Comparison of ENCODE assay signal across 13 cellular contexts in the genomic region with DNA sequence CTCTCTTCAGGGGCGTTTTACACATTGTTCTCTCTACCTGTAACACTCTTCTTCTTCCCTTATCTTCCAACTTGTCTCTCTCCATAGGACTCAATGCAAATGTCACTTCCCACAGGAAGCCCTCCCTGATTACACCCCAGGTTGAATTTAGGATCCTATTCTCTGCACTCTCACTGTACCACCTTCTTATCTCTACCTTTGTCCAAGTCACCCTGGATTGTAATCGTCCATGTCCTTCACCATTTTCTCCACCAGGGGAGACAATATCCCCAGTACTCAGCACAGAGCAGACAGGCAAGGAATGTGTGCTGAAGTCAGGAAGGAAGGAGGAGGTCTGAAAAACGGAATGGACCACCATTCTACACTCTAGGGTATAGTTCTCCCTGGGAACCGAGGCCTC. TPM values are rescaled to one million over a fixed set of nuclear protein-coding genes. Genes with fewer than 3 reads are reported as not detected.
DNase-seq lines count a peak whose midpoint lies in the region; ATAC-seq and TF ChIP-seq lines count a peak whose summit lies in the region.
"Had no signal": no experiment of that assay in that cellular context is flagged by ENCODE, and none has a peak within 500 bp of the region (broad histone marks: within the 10 kb centered on the region; RNA-seq: fewer than 3 reads in every experiment).

No MANE protein-coding gene starts in this region.

- TF ChIP-seq CTCF in C4-2B (conservative IDR thresholded peaks at IDR 0.05) (peak; percentile 63), VCaP (conservative IDR thresholded peaks at IDR 0.05) (peak; percentile 56)

- intact Hi-C loops in activated naive CD4-positive, alpha-beta T cell treated with anti-CD3 and anti-CD28 coated beads for 36 hours (cut with micrococcal nuclease): no loop called here

- H3K27me3 Mint-ChIP-seq in activated naive CD4-positive, alpha-beta T cell treated with anti-CD3 and anti-CD28 coated beads for 36 hours (ENCODE audit: low read depth): peaks cover 2% of the 10 kb centered on the region

- CTCF ChIA-PET in HEK293T (lab: Yijun Ruan, JAX): no interaction called here
- CTCF ChIA-PET in activated naive CD4-positive, alpha-beta T cell treated with anti-CD3 and anti-CD28 coated beads for 36 hours (lab: Charles Lee): interaction anchor here (0.9 kb wide), 1 partner anchor 23 kb away, joined by 3 read pairs; no protein-coding TSS in a partner anchor

- no peak overlapping the region for H3K27ac ChIP-seq in C4-2B
- no peak overlapping the region for H3K27ac ChIP-seq in VCaP
- H3K27ac ChIP-seq: ascending aorta, vagina had no signal

- peak; percentile 33 for DNase-seq in HEK293T (ENCODE audit: extremely low spot score)
- DNase-seq in islet precursor cell: peak; percentile 73
- no peak for DNase-seq in activated naive CD4-positive, alpha-beta T cell treated with anti-CD3 and anti-CD28 coated beads for 36 hours
- DNase-seq: NCI-H1436; stimulated activated CD4-positive, alpha-beta T cell treated with anti-CD3 and anti-CD28 coated beads, Interleukin-2, amount 100 ng/mL, for 24 hours had no signal

- POLR2A ChIA-PET in HEK293T (lab: Yijun Ruan, JAX): no interaction called here

- H3K27ac Mint-ChIP-seq in activated naive CD4-positive, alpha-beta T cell treated with anti-CD3 and anti-CD28 coated beads for 36 hours: no peak overlapping the region

- H3K4me1 Mint-ChIP-seq in activated naive CD4-positive, alpha-beta T cell treated with anti-CD3 and anti-CD28 coated beads for 36 hours (ENCODE audit: low read depth): no peaks in the 10 kb centered on the region

- no peaks in the 10 kb centered on the region for H3K36me3 Mint-ChIP-seq in activated naive CD4-positive, alpha-beta T cell treated with anti-CD3 and anti-CD28 coated beads for 36 hours (ENCODE audit: low read depth)

- peaks cover 2% of the 10 kb centered on the region for H3K9me3 Mint-ChIP-seq in activated naive CD4-positive, alpha-beta T cell treated with anti-CD3 and anti-CD28 coated beads for 36 hours

- no peak for ATAC-seq in GM21619 (IDR thresholded peaks at IDR 0.05; ENCODE audit: unreplicated experiment)
- no peak for ATAC-seq in HG03342 (IDR thresholded peaks at IDR 0.05; ENCODE audit: unreplicated experiment)
- no peak for ATAC-seq in GM18870 (IDR thresholded peaks at IDR 0.05; ENCODE audit: unreplicated experiment)

- H3K4me3 Mint-ChIP-seq in activated naive CD4-positive, alpha-beta T cell treated with anti-CD3 and anti-CD28 coated beads for 36 hours: no peak overlapping the region

TF ChIP-seq in HEK293T, 16 proteins besides CTCF, POLR2A, EP300 and RAD21:
- no peak for TF ChIP-seq SP1 (IDR thresholded peaks at IDR 0.05)
- TF ChIP-seq HDGF (IDR thresholded peaks at IDR 0.05; ENCODE audit: borderline replicate concordance): no peak
- TF ChIP-seq, protein P1, sequence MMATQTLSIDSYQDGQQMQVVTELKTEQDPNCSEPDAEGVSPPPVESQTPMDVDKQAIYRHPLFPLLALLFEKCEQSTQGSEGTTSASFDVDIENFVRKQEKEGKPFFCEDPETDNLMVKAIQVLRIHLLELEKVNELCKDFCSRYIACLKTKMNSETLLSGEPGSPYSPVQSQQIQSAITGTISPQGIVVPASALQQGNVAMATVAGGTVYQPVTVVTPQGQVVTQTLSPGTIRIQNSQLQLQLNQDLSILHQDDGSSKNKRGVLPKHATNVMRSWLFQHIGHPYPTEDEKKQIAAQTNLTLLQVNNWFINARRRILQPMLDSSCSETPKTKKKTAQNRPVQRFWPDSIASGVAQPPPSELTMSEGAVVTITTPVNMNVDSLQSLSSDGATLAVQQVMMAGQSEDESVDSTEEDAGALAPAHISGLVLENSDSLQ (IDR thresholded peaks at IDR 0.05): no peak
- no peak for TF ChIP-seq L3MBTL2 (conservative IDR thresholded peaks at IDR 0.05)
- no peak for TF ChIP-seq BHLHE40 (IDR thresholded peaks at IDR 0.05; ENCODE audit: borderline replicate concordance)
- no peak for TF ChIP-seq ZNF384 (IDR thresholded peaks at IDR 0.05)
- TF ChIP-seq LEF1 (IDR thresholded peaks at IDR 0.05; ENCODE audit: borderline replicate concordance): no peak
- no peak for TF ChIP-seq FOXM1 (IDR thresholded peaks at IDR 0.05; ENCODE audit: borderline replicate concordance)
- no peak for TF ChIP-seq ELF4 (IDR thresholded peaks at IDR 0.05)
- TF ChIP-seq NFRKB (IDR thresholded peaks at IDR 0.05): no peak
- no peak for TF ChIP-seq FOXA1 (IDR thresholded peaks at IDR 0.05)
- no peak for TF ChIP-seq SUZ12 (IDR thresholded peaks at IDR 0.05)
- TF ChIP-seq ARNT (IDR thresholded peaks at IDR 0.05): no peak
- TF ChIP-seq FOXK2 (IDR thresholded peaks at IDR 0.05): no peak
- no peak for TF ChIP-seq TARDBP (IDR thresholded peaks at IDR 0.05)
- no peak for TF ChIP-seq CTBP1 (IDR thresholded peaks at IDR 0.05; ENCODE audit: borderline replicate concordance)

RNA-seq across cellular contexts. Expression of a gene that starts 14.1 kb away (rescaled TPM):
- not detected for total RNA-seq in activated naive CD4-positive, alpha-beta T cell treated with anti-CD3 and anti-CD28 coated beads for 36 hours
- total RNA-seq: ascending aorta, mesenteric fat pad, vagina had no signal
